ENCODE assay signal across 1 cellular context in genomic region chr14:68942281-68943035, GRCh38.
TF ChIP-seq lines count a peak whose summit lies in the region.

No MANE protein-coding gene starts in this region.

TF ChIP-seq in H1, 55 proteins besides CTCF, POLR2A, EP300 and RAD21 (continued from another document):
- TF ChIP-seq SP1 (IDR thresholded peaks at IDR 0.05; ENCODE audit: low read depth, low read length) (no peak), JUND (IDR thresholded peaks at IDR 0.05; ENCODE audit: low read length) (no peak), BCL11A (IDR thresholded peaks at IDR 0.05; ENCODE audit: low read depth in 2 of 2, low read length in 2 of 2) (no peak), NRF1 (IDR thresholded peaks at IDR 0.05; ENCODE audit: low read depth, low read length) (no peak), KDM1A (IDR thresholded peaks at IDR 0.05; ENCODE audit: borderline replicate concordance, low read length) (no peak), SP2 (IDR thresholded peaks at IDR 0.05; ENCODE audit: low read length) (no peak), JUN (IDR thresholded peaks at IDR 0.05; ENCODE audit: low read depth, low read length) (no peak), ASH2L (IDR thresholded peaks at IDR 0.05; ENCODE audit: low read length) (no peak)
